In genomic region chr5:112921031-112921832, GRCh38 we compare ENCODE assay signal across 8 cellular contexts. TPM values are rescaled to one million over a fixed set of nuclear protein-coding genes. Genes with fewer than 3 reads are reported as not detected.
A peak's percentile ranks its signal among the peaks of the same experiment; 100 is the strongest.
DNase-seq lines count a peak whose midpoint lies in the region; ATAC-seq and TF ChIP-seq lines count a peak whose summit lies in the region.

No MANE protein-coding gene starts in this region.

- H3K27me3 Mint-ChIP-seq in IgD-negative memory B cell (no peaks in the 10 kb centered on the region), osteocyte (ENCODE audit: unreplicated experiment) (no peaks in the 10 kb centered on the region)

- intact Hi-C loops in Right ventricle myocardium superior (cut with DNase I) = loop anchor here (5.0 kb wide), 1 partner anchor 59 kb away; the partner anchor contains the start of gene SRP19

- ATAC-seq in GM21723 (IDR thresholded peaks at IDR 0.05; ENCODE audit: unreplicated experiment) (peak; percentile 44), Right ventricle myocardium superior (ENCODE audit: poor library complexity) (peak; percentile 88)

- no peaks in the 10 kb centered on the region for H3K9me3 Mint-ChIP-seq in IgD-negative memory B cell
- H3K9me3 Mint-ChIP-seq in osteocyte (ENCODE audit: unreplicated experiment) = no peaks in the 10 kb centered on the region

- no peak for TF ChIP-seq CTCF in osteocyte (IDR thresholded peaks at IDR 0.05)

- in situ Hi-C loops in SK-MEL-5 (cut with HindIII; ENCODE audit: low pct_unique_long_range_greater_than_20kb, low sequenced_read_pairs) = no loop called here

- H3K36me3 Mint-ChIP-seq in IgD-negative memory B cell = peaks cover 6% of the 10 kb centered on the region
- peaks cover 24% of the 10 kb centered on the region for H3K36me3 Mint-ChIP-seq in osteocyte (ENCODE audit: unreplicated experiment)

- DNase-seq in Daoy (ENCODE audit: low read depth) (peak; percentile 71), SK-MEL-5 (ENCODE audit: low read depth, low spot score) (peak; percentile 62), Right ventricle myocardium superior (peak; percentile 84), osteocyte (ENCODE audit: extremely low spot score, unreplicated experiment) (peak; percentile 87), ureter (ENCODE audit: low spot score) (peak; percentile 57)
- DNase-seq in activated naive CD8-positive, alpha-beta T cell treated with anti-CD3 and anti-CD28 coated beads, Interleukin-2, amount 50 U/mL, for 16 hours (ENCODE audit: low read depth, low spot score) = peak; percentile 10

- H3K27ac Mint-ChIP-seq in IgD-negative memory B cell (peak overlapping the region; percentile 32 to 73 (median 66)), osteocyte (ENCODE audit: unreplicated experiment) (peak overlapping the region; percentile 91)

- peaks cover 45 to 65% (median 64%) of the 10 kb centered on the region in 3 donors for H3K4me1 Mint-ChIP-seq in IgD-negative memory B cell
- H3K4me1 Mint-ChIP-seq in osteocyte (ENCODE audit: unreplicated experiment) = peaks cover 25% of the 10 kb centered on the region

- H3K4me3 Mint-ChIP-seq in IgD-negative memory B cell = peak overlapping the region; percentile 86 to 95 (median 91)
- H3K4me3 Mint-ChIP-seq in osteocyte (ENCODE audit: unreplicated experiment) = peak overlapping the region; percentile 96

RNA-seq across cellular contexts. Expression of gene REEP5, which starts 0.8 kb away (rescaled TPM):
- total RNA-seq in Daoy (2014; rRNA removed; shearing (Covaris generic)) = 26.9 and 27.0 TPM in 2 replicates
- polyA plus RNA-seq in IgD-negative memory B cell = 113 TPM
- 32.4 and 47.7 TPM in 2 replicates for total RNA-seq in SK-MEL-5 (2014; rRNA removed; shearing (Covaris generic))
- polyA plus RNA-seq in SK-MEL-5 (2015; cell fraction: cytosol; rRNA removed) = 61.8 and 75.1 TPM in 2 replicates
- 16.1 and 29.3 TPM in 2 replicates for polyA plus RNA-seq in SK-MEL-5 (2015; cell fraction: nucleus; rRNA removed)
- total RNA-seq in Right ventricle myocardium superior (112 TPM), osteocyte (66.4 and 73.8 TPM in 2 replicates), ureter (110 TPM)

RNA-seq across cellular contexts. Expression of gene DCP2, which starts 55.4 kb away (rescaled TPM):
- 31.8 and 39.3 TPM in 2 replicates for total RNA-seq in Daoy (2014; rRNA removed; shearing (Covaris generic))
- polyA plus RNA-seq in IgD-negative memory B cell = 73.7 TPM
- total RNA-seq in SK-MEL-5 (2014; rRNA removed; shearing (Covaris generic)) = 35.5 and 38.3 TPM in 2 replicates
- 14.0 and 28.1 TPM in 2 replicates for polyA plus RNA-seq in SK-MEL-5 (2015; cell fraction: cytosol; rRNA removed)
- polyA plus RNA-seq in SK-MEL-5 (2015; cell fraction: nucleus; rRNA removed) = 25.8 and 70.0 TPM in 2 replicates
- total RNA-seq in Right ventricle myocardium superior (19.2 TPM), osteocyte (39.7 and 45.6 TPM in 2 replicates), ureter (42.2 TPM)

Comparison
In these comparisons a context has a peak if more than half of its experiments do, and no peak if none do; other contexts are left out.
1. Peak in every context shown above with its lines: DNase-seq and ATAC-seq.
2. DNase-seq: peak in every context shown above with its lines; median percentile 87 in osteocyte; 84 in Right ventricle myocardium superior; 71 in Daoy; 62 in SK-MEL-5; 57 in ureter; 10 in activated naive CD8-positive, alpha-beta T cell treated with anti-CD3 and anti-CD28 coated beads, Interleukin-2, amount 50 U/mL, for 16 hours.